Comparison of ENCODE assay signal across 1 cellular context in the genomic region with DNA sequence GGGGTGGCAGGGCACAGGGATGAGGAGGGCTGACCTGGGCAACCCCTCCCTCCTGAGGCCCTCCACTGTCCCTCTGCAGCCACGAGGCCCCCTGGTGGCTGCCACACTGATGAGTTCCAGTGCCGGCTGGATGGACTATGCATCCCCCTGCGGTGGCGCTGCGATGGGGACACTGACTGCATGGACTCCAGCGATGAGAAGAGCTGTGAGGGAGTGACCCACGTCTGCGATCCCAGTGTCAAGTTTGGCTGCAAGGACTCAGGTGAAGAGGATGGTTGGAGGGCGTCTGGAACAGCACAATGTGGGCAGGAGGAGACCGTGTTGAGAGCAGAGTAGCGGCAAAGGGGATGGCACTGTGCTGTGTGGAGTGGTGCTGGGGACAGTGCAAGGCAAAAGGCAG.
TF ChIP-seq lines count a peak whose summit lies in the region.

No MANE protein-coding gene starts in this region.

TF ChIP-seq in HEK293, 187 proteins besides CTCF, POLR2A, EP300 and RAD21 (continued from another document):
- peak; percentile 70 for TF ChIP-seq ZNF2 (tag by site-specific recombination; IDR thresholded peaks at IDR 0.05)
- TF ChIP-seq ZNF654 (tag by site-specific recombination; IDR thresholded peaks at IDR 0.05; ENCODE audit: low read depth), result no peak
- peak; percentile 36; the same call in 1 of the 2 replicates for TF ChIP-seq ZBTB17 (tag by site-specific recombination; IDR thresholded peaks at IDR 0.05)
